In the genomic region with DNA sequence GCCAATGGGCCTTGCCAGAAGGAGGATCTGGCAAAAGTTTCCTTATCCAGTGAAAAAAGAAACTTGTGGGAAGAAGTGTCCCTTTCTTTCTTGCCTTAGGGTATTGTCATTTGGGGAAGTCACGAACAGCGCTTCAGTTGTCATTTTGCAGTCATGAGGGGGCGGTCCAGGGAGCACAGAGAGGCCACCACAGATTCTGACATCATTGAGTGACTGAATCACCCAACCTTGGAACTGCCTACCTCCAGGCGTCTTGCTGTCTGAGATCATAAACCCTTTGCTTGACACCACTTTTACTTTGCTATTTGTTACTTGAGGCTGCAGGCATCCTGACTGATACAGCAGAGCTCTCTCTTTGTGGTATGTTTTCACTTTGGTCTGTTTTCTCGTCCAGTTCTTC, we compare ENCODE assay signal across 21 cellular contexts. TPM values are rescaled to one million over a fixed set of nuclear protein-coding genes. Genes with fewer than 3 reads are reported as not detected.
DNase-seq lines count a peak whose midpoint lies in the region; ATAC-seq, FAIRE-seq and TF ChIP-seq lines count a peak whose summit lies in the region.
"Had no signal": no experiment of that assay in that cellular context is flagged by ENCODE, and none has a peak within 500 bp of the region (broad histone marks: within the 10 kb centered on the region; RNA-seq: fewer than 3 reads in every experiment).

No MANE protein-coding gene starts in this region.

- TF ChIP-seq CTCF in K562 (IDR thresholded peaks at IDR 0.05 in 2 of 3, conservative IDR thresholded peaks at IDR 0.05 in 1 of 3; ENCODE audit: insufficient read depth in 2 of 3, low read depth in 1 of 3, low read length in 3 of 3): no peak

- TF ChIP-seq EP300 in K562 (IDR thresholded peaks at IDR 0.05; ENCODE audit: low read length): no peak

- no peak for FAIRE-seq in K562 (lab: Jason Lieb, UNC)
- FAIRE-seq: GM12891 had no signal

- no TSS peak for BruUV-seq in K562 (replicated peaks; lab: Mats Ljungman, UMichigan)

- H4K20me1 ChIP-seq in K562 (replicated peaks; ENCODE audit: control insufficient read depth, insufficient read depth, low read length): no peaks in the 10 kb centered on the region; the same call in 1 of the 2 replicates

- no peak overlapping the region for H3K9ac ChIP-seq in K562 (ENCODE audit: insufficient read depth in 1 of 2, low read depth in 2 of 2, low read length in 2 of 2)

- TF ChIP-seq POLR2A in K562 (conservative IDR thresholded peaks at IDR 0.05): no peak

- no peak for TF ChIP-seq RAD21 in K562 (CRISPR knock-in tag; conservative IDR thresholded peaks at IDR 0.05 in 1 of 2, IDR thresholded peaks at IDR 0.05 in 1 of 2)

- peak; percentile 5 for DNase-seq in stimulated activated CD4-positive, alpha-beta T cell treated with anti-CD3 and anti-CD28 coated beads, Interleukin-1b, Interleukin-23, amount 100 ng/mL, for 48 hours
- no peak for DNase-seq in stimulated activated CD4-positive, alpha-beta T cell treated with anti-CD3 and anti-CD28 coated beads, Interleukin-12 subunit alpha, Interleukin-12 subunit beta, amount 100 ng/mL, for 4 hours
- peak; percentile 71 for DNase-seq in MV-4-11 (lab: John Stamatoyannopoulos, UW)
- peak in 1 of 4 experiments; percentile 6 for DNase-seq in K562 (ENCODE audit: extremely low read depth in 1 of 4, low spot score in 3 of 4)
- no peak for DNase-seq in putamen (ENCODE audit: low spot score)
- DNase-seq in HEK293T (ENCODE audit: extremely low spot score): no peak
- DNase-seq: CD4-positive, alpha-beta T cell; COR-L47; DMS 273 treated with DMSO at 0.1 percent for 48 hours; DMS79 treated with DMSO at 0.1 percent for 48 hours; Kasumi-1; MG63; NCI-H1694; NCI-H2081 treated with DMSO at 0.1 percent for 48 hours; NCI-H2171 treated with DMSO at 0.1 percent for 48 hours; NCI-H526; Peyer's patch had no signal

- no peak overlapping the region for H3K4me2 ChIP-seq in K562 (ENCODE audit: insufficient read depth, low read length)

- no peaks in the 10 kb centered on the region for H3K79me2 ChIP-seq in K562 (ENCODE audit: control insufficient read depth, insufficient read depth, low read length)

- no peaks in the 10 kb centered on the region for H3K9me1 ChIP-seq in K562 (ENCODE audit: control insufficient read depth, insufficient read depth, low read length)

- CTCF ChIA-PET in K562 (lab: Yijun Ruan, JAX; ENCODE audit: low intra/inter-chr PET ratio): no interaction called here
- CTCF ChIA-PET in HEK293T (lab: Yijun Ruan, JAX): no interaction called here

- no peak overlapping the region for H2AFZ ChIP-seq in K562 (ENCODE audit: low read depth, low read length)

- H3K27ac ChIP-seq in K562 (ENCODE audit: extremely low read depth, low read depth, low read length): no peak overlapping the region
- H3K27ac ChIP-seq: Peyer's patch had no signal

- POLR2A ChIA-PET in K562 (lab: Yijun Ruan, JAX): no interaction called here
- POLR2A ChIA-PET in HEK293T (lab: Yijun Ruan, JAX): no interaction called here

- H3K27me3 ChIP-seq in K562 (ENCODE audit: control insufficient read depth in 2 of 2, insufficient read depth in 2 of 2, low read length in 2 of 2): peaks cover 0 to 16% of the 10 kb centered on the region in 2 experiments; a peak in 3 of 5 replicates
- H3K27me3 ChIP-seq: Peyer's patch had no signal

- H3K4me1 ChIP-seq in K562 (replicated peaks in 1 of 2; ENCODE audit: control insufficient read depth in 2 of 2, insufficient read depth in 2 of 2, low read length in 2 of 2): no peaks in the 10 kb centered on the region
- H3K4me1 ChIP-seq: Peyer's patch had no signal

- ATAC-seq in K562 (no peak), GM21423 (IDR thresholded peaks at IDR 0.05; ENCODE audit: unreplicated experiment) (no peak)
- ATAC-seq: Right ventricle myocardium inferior had no signal

- in situ Hi-C loops in K562 (cut with MboI): no loop called here

- intact Hi-C loops in K562 (cut with micrococcal nuclease): no loop called here

- no peaks in the 10 kb centered on the region for H3K36me3 ChIP-seq in K562 (ENCODE audit: control insufficient read depth, insufficient read depth, low read length)
- H3K36me3 ChIP-seq: MG63, Peyer's patch had no signal

- no peaks in the 10 kb centered on the region for H3K9me3 ChIP-seq in K562 (replicated peaks; ENCODE audit: control insufficient read depth, insufficient read depth, low read depth, low read length)
- H3K9me3 ChIP-seq: MG63, Peyer's patch had no signal

- no peak overlapping the region for H3K4me3 ChIP-seq in K562
- H3K4me3 ChIP-seq: MG63, Peyer's patch had no signal

- WGBS in K562 (ENCODE audit: insufficient coverage, low coverage, missing lambda C conversion rate): 0% methylated on average over 5 of the region's 5 CpGs

TF ChIP-seq in K562, 482 proteins besides CTCF, POLR2A, EP300 and RAD21 (continues in another document):
- TF ChIP-seq EGR1 (conservative IDR thresholded peaks at IDR 0.05): 0 out of 2 replicates have a peak, but pooled peaks have one; percentile 15
- TF ChIP-seq, protein P1, sequence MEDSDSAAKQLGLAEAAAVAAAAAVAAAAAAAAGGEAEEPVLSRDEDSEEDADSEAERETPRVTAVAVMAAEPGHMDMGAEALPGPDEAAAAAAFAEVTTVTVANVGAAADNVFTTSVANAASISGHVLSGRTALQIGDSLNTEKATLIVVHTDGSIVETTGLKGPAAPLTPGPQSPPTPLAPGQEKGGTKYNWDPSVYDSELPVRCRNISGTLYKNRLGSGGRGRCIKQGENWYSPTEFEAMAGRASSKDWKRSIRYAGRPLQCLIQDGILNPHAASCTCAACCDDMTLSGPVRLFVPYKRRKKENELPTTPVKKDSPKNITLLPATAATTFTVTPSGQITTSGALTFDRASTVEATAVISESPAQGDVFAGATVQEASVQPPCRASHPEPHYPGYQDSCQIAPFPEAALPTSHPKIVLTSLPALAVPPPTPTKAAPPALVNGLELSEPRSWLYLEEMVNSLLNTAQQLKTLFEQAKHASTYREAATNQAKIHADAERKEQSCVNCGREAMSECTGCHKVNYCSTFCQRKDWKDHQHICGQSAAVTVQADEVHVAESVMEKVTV (CRISPR knock-in tag; IDR thresholded peaks at IDR 0.05): no peak

TF ChIP-seq in HEK293T, 16 proteins besides CTCF, POLR2A, EP300 and RAD21:
- no peak for TF ChIP-seq TARDBP (IDR thresholded peaks at IDR 0.05)
- TF ChIP-seq, protein P2, sequence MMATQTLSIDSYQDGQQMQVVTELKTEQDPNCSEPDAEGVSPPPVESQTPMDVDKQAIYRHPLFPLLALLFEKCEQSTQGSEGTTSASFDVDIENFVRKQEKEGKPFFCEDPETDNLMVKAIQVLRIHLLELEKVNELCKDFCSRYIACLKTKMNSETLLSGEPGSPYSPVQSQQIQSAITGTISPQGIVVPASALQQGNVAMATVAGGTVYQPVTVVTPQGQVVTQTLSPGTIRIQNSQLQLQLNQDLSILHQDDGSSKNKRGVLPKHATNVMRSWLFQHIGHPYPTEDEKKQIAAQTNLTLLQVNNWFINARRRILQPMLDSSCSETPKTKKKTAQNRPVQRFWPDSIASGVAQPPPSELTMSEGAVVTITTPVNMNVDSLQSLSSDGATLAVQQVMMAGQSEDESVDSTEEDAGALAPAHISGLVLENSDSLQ (IDR thresholded peaks at IDR 0.05): no peak
- no peak for TF ChIP-seq FOXA1 (IDR thresholded peaks at IDR 0.05)
- no peak for TF ChIP-seq CTBP1 (IDR thresholded peaks at IDR 0.05; ENCODE audit: borderline replicate concordance)
- no peak for TF ChIP-seq FOXM1 (IDR thresholded peaks at IDR 0.05; ENCODE audit: borderline replicate concordance)
- no peak for TF ChIP-seq ELF4 (IDR thresholded peaks at IDR 0.05)
- TF ChIP-seq L3MBTL2 (conservative IDR thresholded peaks at IDR 0.05): no peak
- no peak for TF ChIP-seq BHLHE40 (IDR thresholded peaks at IDR 0.05; ENCODE audit: borderline replicate concordance)
- TF ChIP-seq NFRKB (IDR thresholded peaks at IDR 0.05): no peak

RNA-seq across cellular contexts. Expression of a gene that starts 3.1 kb away (rescaled TPM):
- total RNA-seq in K562 (2011; cell fraction: chromatin; rRNA removed; ENCODE audit: low replicate concordance): not detected in 2 replicates
- not detected in 2 replicates for total RNA-seq in K562 (2011; cell fraction: nucleolus; rRNA removed)
- total RNA-seq in K562 (2011; cell fraction: nucleoplasm; rRNA removed): not detected in 2 replicates
- total RNA-seq in K562 (2014; rRNA removed) (not detected in 2 replicates), K562 (2014; rRNA removed; fragmentation: Illumina TruSeq; extraction: Trizol) (not detected in 2 replicates), K562 (2015; rRNA removed; fragmentation: Illumina TruSeq; extraction: Trizol) (not detected in 2 replicates), K562 (2021) (0.02 TPM in 1 of 2 replicates, not detected in the other)
- polyA plus RNA-seq in K562 (2011; rRNA removed) (not detected in 2 replicates), K562 (2014; fragmentation: Illumina TruSeq; extraction: Trizol) (not detected in 2 replicates), K562 (2014; fragmentation: Nextera tagmentation; extraction: Ambion mirVana) (not detected), K562 (2014; rRNA removed) (not detected in 2 replicates)
- not detected in 2 replicates for polyA plus RNA-seq in K562 (2011; cell fraction: cytosol; rRNA removed)
- polyA plus RNA-seq in K562 (2011; cell fraction: nucleus; rRNA removed): not detected in 2 replicates
- polyA plus RNA-seq in K562 (2012): 0.08 TPM in 1 of 2 replicates, not detected in the other
- polyA minus RNA-seq in K562 (2011; rRNA and poly(A)+ RNA removed): not detected in 2 replicates
- not detected in 2 replicates for polyA minus RNA-seq in K562 (2011; cell fraction: cytosol; rRNA and poly(A)+ RNA removed)
- not detected in 2 replicates for polyA minus RNA-seq in K562 (2011; cell fraction: nucleus; rRNA and poly(A)+ RNA removed)
- total RNA-seq: CD4-positive, alpha-beta T cell; OCI-LY7 had no signal

Comparison
In these comparisons a context has a peak if more than half of its experiments do, and no peak if none do; other contexts are left out.
1. DNase-seq: peak in stimulated activated CD4-positive, alpha-beta T cell treated with anti-CD3 and anti-CD28 coated beads, Interleukin-1b, Interleukin-23, amount 100 ng/mL, for 48 hours (single experiment) and MV-4-11 (single experiment); none in stimulated activated CD4-positive, alpha-beta T cell treated with anti-CD3 and anti-CD28 coated beads, Interleukin-12 subunit alpha, Interleukin-12 subunit beta, amount 100 ng/mL, for 4 hours (single experiment), putamen (single experiment) and HEK293T (single experiment).